ENCODE assay signal across 2 cellular contexts in the genomic region with DNA sequence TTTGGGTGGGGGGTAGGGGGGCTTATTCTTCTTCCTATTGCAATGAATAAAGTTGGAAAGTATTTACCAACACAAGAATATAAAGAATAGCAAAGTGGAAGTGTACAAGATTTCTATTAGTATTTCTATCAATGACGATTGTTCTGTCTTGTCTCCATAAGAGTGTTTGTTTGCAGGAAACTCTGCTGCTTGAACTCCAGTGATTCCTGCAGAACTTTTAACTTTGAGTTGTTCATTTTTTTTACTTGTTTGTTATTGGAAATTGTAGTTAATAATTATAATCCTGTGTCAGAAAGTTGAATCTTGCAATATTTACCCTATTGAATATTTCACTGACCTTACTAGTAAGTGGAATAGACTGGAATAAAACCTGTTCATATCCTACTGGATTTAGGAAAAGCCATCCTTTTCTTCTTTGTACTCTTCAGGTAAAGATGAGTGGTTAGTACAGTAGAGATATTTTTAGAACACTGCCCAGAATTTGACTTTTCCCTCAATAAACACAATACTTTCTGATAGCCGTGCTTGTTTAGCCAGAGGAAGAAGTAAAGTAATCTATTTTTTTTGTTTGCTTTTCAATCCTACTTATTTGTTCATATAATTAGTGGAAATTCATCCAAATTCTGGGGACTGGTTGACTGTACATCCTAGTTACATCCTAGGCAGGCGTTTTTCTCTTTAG.
TF ChIP-seq lines count a peak whose summit lies in the region.

No MANE protein-coding gene starts in this region.

TF ChIP-seq in liver, 16 proteins besides CTCF, POLR2A, EP300 and RAD21 (continued from another document):
- TF ChIP-seq ZBTB33 (IDR thresholded peaks at IDR 0.05) (peak; percentile 17), FOXA2 (IDR thresholded peaks at IDR 0.05) (peak; percentile 60), TAF1 (conservative IDR thresholded peaks at IDR 0.05) (no peak), REST (IDR thresholded peaks at IDR 0.05) (no peak), JUND (IDR thresholded peaks at IDR 0.05) (peak in 1 of 2 donors; percentile 18), GABPA (IDR thresholded peaks at IDR 0.05 in 1 of 2, conservative IDR thresholded peaks at IDR 0.05 in 1 of 2) (no peak), HNF4G (IDR thresholded peaks at IDR 0.05) (no peak), EGR1 (IDR thresholded peaks at IDR 0.05; ENCODE audit: low read depth in 2 of 2) (no peak), MAX (IDR thresholded peaks at IDR 0.05) (peak; percentile 10), YY1 (IDR thresholded peaks at IDR 0.05) (no peak)
- TF ChIP-seq, protein P1, sequence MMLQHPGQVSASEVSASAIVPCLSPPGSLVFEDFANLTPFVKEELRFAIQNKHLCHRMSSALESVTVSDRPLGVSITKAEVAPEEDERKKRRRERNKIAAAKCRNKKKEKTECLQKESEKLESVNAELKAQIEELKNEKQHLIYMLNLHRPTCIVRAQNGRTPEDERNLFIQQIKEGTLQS (IDR thresholded peaks at IDR 0.05) = no peak

TF ChIP-seq in HepG2, 621 proteins besides CTCF, POLR2A, EP300 and RAD21 (continued from another document):
- TF ChIP-seq, protein P2, sequence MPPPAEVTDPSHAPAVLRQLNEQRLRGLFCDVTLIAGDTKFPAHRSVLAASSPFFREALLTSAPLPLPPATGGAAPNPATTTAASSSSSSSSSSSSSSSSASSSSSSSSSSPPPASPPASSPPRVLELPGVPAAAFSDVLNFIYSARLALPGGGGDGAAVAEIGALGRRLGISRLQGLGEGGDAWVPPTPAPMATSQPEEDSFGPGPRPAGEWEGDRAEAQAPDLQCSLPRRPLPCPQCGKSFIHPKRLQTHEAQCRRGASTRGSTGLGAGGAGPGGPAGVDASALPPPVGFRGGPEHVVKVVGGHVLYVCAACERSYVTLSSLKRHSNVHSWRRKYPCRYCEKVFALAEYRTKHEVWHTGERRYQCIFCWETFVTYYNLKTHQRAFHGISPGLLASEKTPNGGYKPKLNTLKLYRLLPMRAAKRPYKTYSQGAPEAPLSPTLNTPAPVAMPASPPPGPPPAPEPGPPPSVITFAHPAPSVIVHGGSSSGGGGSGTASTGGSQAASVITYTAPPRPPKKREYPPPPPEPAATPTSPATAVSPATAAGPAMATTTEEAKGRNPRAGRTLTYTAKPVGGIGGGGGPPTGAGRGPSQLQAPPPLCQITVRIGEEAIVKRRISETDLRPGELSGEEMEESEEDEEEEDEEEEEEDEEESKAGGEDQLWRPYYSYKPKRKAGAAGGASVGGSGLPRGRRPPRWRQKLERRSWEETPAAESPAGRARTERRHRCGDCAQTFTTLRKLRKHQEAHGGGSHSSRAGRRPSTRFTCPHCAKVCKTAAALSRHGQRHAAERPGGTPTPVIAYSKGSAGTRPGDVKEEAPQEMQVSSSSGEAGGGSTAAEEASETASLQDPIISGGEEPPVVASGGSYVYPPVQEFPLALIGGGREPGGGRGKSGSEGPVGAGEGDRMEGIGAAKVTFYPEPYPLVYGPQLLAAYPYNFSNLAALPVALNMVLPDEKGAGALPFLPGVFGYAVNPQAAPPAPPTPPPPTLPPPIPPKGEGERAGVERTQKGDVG (CRISPR knock-in tag; IDR thresholded peaks at IDR 0.05; ENCODE audit: borderline replicate concordance) = no peak
- TF ChIP-seq HOXA3 (CRISPR knock-in tag; IDR thresholded peaks at IDR 0.05) = no peak
- no peak for TF ChIP-seq ESRRA (CRISPR knock-in tag; IDR thresholded peaks at IDR 0.05; ENCODE audit: low read depth)
- no peak for TF ChIP-seq SIX1 (CRISPR knock-in tag; IDR thresholded peaks at IDR 0.05; ENCODE audit: borderline replicate concordance)
- TF ChIP-seq, protein P3, sequence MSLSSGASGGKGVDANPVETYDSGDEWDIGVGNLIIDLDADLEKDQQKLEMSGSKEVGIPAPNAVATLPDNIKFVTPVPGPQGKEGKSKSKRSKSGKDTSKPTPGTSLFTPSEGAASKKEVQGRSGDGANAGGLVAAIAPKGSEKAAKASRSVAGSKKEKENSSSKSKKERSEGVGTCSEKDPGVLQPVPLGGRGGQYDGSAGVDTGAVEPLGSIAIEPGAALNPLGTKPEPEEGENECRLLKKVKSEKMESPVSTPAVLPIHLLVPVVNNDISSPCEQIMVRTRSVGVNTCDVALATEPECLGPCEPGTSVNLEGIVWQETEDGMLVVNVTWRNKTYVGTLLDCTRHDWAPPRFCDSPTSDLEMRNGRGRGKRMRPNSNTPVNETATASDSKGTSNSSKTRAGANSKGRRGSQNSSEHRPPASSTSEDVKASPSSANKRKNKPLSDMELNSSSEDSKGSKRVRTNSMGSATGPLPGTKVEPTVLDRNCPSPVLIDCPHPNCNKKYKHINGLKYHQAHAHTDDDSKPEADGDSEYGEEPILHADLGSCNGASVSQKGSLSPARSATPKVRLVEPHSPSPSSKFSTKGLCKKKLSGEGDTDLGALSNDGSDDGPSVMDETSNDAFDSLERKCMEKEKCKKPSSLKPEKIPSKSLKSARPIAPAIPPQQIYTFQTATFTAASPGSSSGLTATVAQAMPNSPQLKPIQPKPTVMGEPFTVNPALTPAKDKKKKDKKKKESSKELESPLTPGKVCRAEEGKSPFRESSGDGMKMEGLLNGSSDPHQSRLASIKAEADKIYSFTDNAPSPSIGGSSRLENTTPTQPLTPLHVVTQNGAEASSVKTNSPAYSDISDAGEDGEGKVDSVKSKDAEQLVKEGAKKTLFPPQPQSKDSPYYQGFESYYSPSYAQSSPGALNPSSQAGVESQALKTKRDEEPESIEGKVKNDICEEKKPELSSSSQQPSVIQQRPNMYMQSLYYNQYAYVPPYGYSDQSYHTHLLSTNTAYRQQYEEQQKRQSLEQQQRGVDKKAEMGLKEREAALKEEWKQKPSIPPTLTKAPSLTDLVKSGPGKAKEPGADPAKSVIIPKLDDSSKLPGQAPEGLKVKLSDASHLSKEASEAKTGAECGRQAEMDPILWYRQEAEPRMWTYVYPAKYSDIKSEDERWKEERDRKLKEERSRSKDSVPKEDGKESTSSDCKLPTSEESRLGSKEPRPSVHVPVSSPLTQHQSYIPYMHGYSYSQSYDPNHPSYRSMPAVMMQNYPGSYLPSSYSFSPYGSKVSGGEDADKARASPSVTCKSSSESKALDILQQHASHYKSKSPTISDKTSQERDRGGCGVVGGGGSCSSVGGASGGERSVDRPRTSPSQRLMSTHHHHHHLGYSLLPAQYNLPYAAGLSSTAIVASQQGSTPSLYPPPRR (CRISPR knock-in tag; IDR thresholded peaks at IDR 0.05; ENCODE audit: borderline replicate concordance) = no peak
- TF ChIP-seq, protein P4, sequence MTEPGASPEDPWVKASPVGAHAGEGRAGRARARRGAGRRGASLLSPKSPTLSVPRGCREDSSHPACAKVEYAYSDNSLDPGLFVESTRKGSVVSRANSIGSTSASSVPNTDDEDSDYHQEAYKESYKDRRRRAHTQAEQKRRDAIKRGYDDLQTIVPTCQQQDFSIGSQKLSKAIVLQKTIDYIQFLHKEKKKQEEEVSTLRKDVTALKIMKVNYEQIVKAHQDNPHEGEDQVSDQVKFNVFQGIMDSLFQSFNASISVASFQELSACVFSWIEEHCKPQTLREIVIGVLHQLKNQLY (CRISPR knock-in tag; IDR thresholded peaks at IDR 0.05) = no peak
- no peak for TF ChIP-seq ZFP41 (CRISPR knock-in tag; IDR thresholded peaks at IDR 0.05; ENCODE audit: borderline replicate concordance)
TF ChIP-seq in HepG2: peak in this region for 0.
